ENCODE assay signal across 14 cellular contexts in genomic region chr19:53873451-53874383, GRCh38. TPM values are rescaled to one million over a fixed set of nuclear protein-coding genes. Genes with fewer than 3 reads are reported as not detected.
DNase-seq lines count a peak whose midpoint lies in the region; ATAC-seq, FAIRE-seq and TF ChIP-seq lines count a peak whose summit lies in the region.
"Had no signal": no experiment of that assay in that cellular context is flagged by ENCODE, and none has a peak within 500 bp of the region (broad histone marks: within the 10 kb centered on the region; RNA-seq: fewer than 3 reads in every experiment).

No MANE protein-coding gene starts in this region.

- no peak overlapping the region for H3K9ac ChIP-seq in Karpas-422 (ENCODE audit: low read length)

- ATAC-seq in effector memory CD8-positive, alpha-beta T cell (replicated peaks) = no peak
- no peak for ATAC-seq in stimulated activated effector memory CD8-positive, alpha-beta T cell treated with anti-CD3 and anti-CD28 coated beads, Interleukin-12 subunit alpha, Interleukin-12 subunit beta, amount 100 ng/mL, for 72 hours
- no peak for ATAC-seq in GM19328 (IDR thresholded peaks at IDR 0.05; ENCODE audit: unreplicated experiment)
- ATAC-seq: lower lobe of right lung had no signal

- no peaks in the 10 kb centered on the region for H3K79me2 ChIP-seq in Karpas-422 (ENCODE audit: low read length)

- no peaks in the 10 kb centered on the region for H3K4me1 ChIP-seq in Karpas-422 (ENCODE audit: low read length)

- no peaks in the 10 kb centered on the region for H3K9me3 Mint-ChIP-seq in activated T-cell treated with anti-CD3 and anti-CD28 coated beads, Interleukin-2, amount 50 U/mL, for 24 hours
- H3K9me3 Mint-ChIP-seq in effector memory CD8-positive, alpha-beta T cell = peaks cover 0 to 2% of the 10 kb centered on the region in 2 donors
- peaks cover 4% of the 10 kb centered on the region for H3K9me3 Mint-ChIP-seq in stimulated activated effector memory CD8-positive, alpha-beta T cell treated with anti-CD3 and anti-CD28 coated beads, Interleukin-12 subunit alpha, Interleukin-12 subunit beta, amount 100 ng/mL, for 72 hours

- peaks cover 38% of the 10 kb centered on the region for H3K36me3 Mint-ChIP-seq in activated T-cell treated with anti-CD3 and anti-CD28 coated beads, Interleukin-2, amount 50 U/mL, for 24 hours (ENCODE audit: low read depth)
- H3K36me3 Mint-ChIP-seq in effector memory CD8-positive, alpha-beta T cell (ENCODE audit: insufficient read depth) = peaks cover 99% of the 10 kb centered on the region
- H3K36me3 Mint-ChIP-seq in stimulated activated effector memory CD8-positive, alpha-beta T cell treated with anti-CD3 and anti-CD28 coated beads, Interleukin-12 subunit alpha, Interleukin-12 subunit beta, amount 100 ng/mL, for 72 hours = peaks cover 82% of the 10 kb centered on the region

- H3K9me3 ChIP-seq in Karpas-422 (ENCODE audit: low read length) = no peaks in the 10 kb centered on the region
- H3K9me3 ChIP-seq: lower lobe of right lung, upper lobe of left lung had no signal

- peaks cover 62% of the 10 kb centered on the region for H3K4me1 Mint-ChIP-seq in activated T-cell treated with anti-CD3 and anti-CD28 coated beads, Interleukin-2, amount 50 U/mL, for 24 hours (ENCODE audit: low read depth)
- H3K4me1 Mint-ChIP-seq in effector memory CD8-positive, alpha-beta T cell (ENCODE audit: low read depth in 2 of 2) = peaks cover 46 to 52% of the 10 kb centered on the region in 2 donors
- H3K4me1 Mint-ChIP-seq in stimulated activated effector memory CD8-positive, alpha-beta T cell treated with anti-CD3 and anti-CD28 coated beads, Interleukin-12 subunit alpha, Interleukin-12 subunit beta, amount 100 ng/mL, for 72 hours = peaks cover 55% of the 10 kb centered on the region

- H3K36me3 ChIP-seq in Karpas-422 (ENCODE audit: insufficient read depth, low read length) = no peaks in the 10 kb centered on the region

- no peaks in the 10 kb centered on the region for H3K9me2 ChIP-seq in Karpas-422 (replicated peaks; ENCODE audit: insufficient read depth, low read length)

- H3K4me3 Mint-ChIP-seq in activated T-cell treated with anti-CD3 and anti-CD28 coated beads, Interleukin-2, amount 50 U/mL, for 24 hours = no peak overlapping the region
- H3K4me3 Mint-ChIP-seq in effector memory CD8-positive, alpha-beta T cell = peak overlapping the region; percentile 53 to 74
- H3K4me3 Mint-ChIP-seq in stimulated activated effector memory CD8-positive, alpha-beta T cell treated with anti-CD3 and anti-CD28 coated beads, Interleukin-12 subunit alpha, Interleukin-12 subunit beta, amount 100 ng/mL, for 72 hours = peak overlapping the region; percentile 43

- FAIRE-seq in GM12892 (lab: Jason Lieb, UNC) = no peak

- no peak overlapping the region for H3K27ac ChIP-seq in Karpas-422 (ENCODE audit: low read length)
- H3K27ac ChIP-seq: lower lobe of right lung had no signal

- DNase-seq in activated T-cell treated with anti-CD3 and anti-CD28 coated beads, Interleukin-2, amount 50 U/mL, for 24 hours = no peak
- DNase-seq in activated T-cell treated with anti-CD3 and anti-CD28 coated beads, Interleukin-2, amount 50 U/mL, for 48 hours = no peak
- DNase-seq in Karpas-422 (peak; percentile 23), DMS53 (lab: John Stamatoyannopoulos, UW) (no peak), GM12892 (ENCODE audit: insufficient read length) (no peak)
- DNase-seq in effector memory CD8-positive, alpha-beta T cell = peak in 2 of 3 experiments; percentile 24 to 48
- no peak for DNase-seq in stimulated activated effector memory CD8-positive, alpha-beta T cell treated with anti-CD3 and anti-CD28 coated beads, Interleukin-12 subunit alpha, Interleukin-12 subunit beta, amount 100 ng/mL, for 72 hours (ENCODE audit: low spot score in 2 of 2)
- DNase-seq: amniotic stem cell, cortex of kidney, DND-41, lower lobe of right lung had no signal

- no peaks in the 10 kb centered on the region for H3K27me3 Mint-ChIP-seq in activated T-cell treated with anti-CD3 and anti-CD28 coated beads, Interleukin-2, amount 50 U/mL, for 24 hours
- H3K27me3 Mint-ChIP-seq in effector memory CD8-positive, alpha-beta T cell = no peaks in the 10 kb centered on the region

- no peak for TF ChIP-seq POLR2A in GM12892 (IDR thresholded peaks at IDR 0.05; ENCODE audit: low read depth, low read length)

- no peak overlapping the region for H2AFZ ChIP-seq in Karpas-422 (ENCODE audit: low read length)

- H3K27me3 ChIP-seq in Karpas-422 (ENCODE audit: low read length) = no peaks in the 10 kb centered on the region
- H3K27me3 ChIP-seq: upper lobe of left lung had no signal

- no peak overlapping the region for H3K4me2 ChIP-seq in Karpas-422 (ENCODE audit: low read depth, low read length, poor library complexity, severe bottlenecking)

- H3K27ac Mint-ChIP-seq in activated T-cell treated with anti-CD3 and anti-CD28 coated beads, Interleukin-2, amount 50 U/mL, for 24 hours = peak overlapping the region; percentile 83
- H3K27ac Mint-ChIP-seq in effector memory CD8-positive, alpha-beta T cell = peak overlapping the region; percentile 93 to 100
- peak overlapping the region; percentile 81 for H3K27ac Mint-ChIP-seq in stimulated activated effector memory CD8-positive, alpha-beta T cell treated with anti-CD3 and anti-CD28 coated beads, Interleukin-12 subunit alpha, Interleukin-12 subunit beta, amount 100 ng/mL, for 72 hours

- H3K4me3 ChIP-seq in Karpas-422 (ENCODE audit: low read length) = no peak overlapping the region
- H3K4me3 ChIP-seq: lower lobe of right lung, upper lobe of left lung had no signal

- H4K20me1 ChIP-seq in Karpas-422 (ENCODE audit: insufficient read depth, low read depth, low read length) = no peaks in the 10 kb centered on the region

RNA-seq across cellular contexts. Expression of gene MYADM, which starts 6.0 kb away (rescaled TPM):
- not detected in 2 replicates for total RNA-seq in Karpas-422 (2014; rRNA removed; shearing (Covaris generic); ENCODE audit: low replicate concordance)
- polyA plus RNA-seq in GM12892 (2012; ENCODE audit: missing spikeins) = 2.1 TPM

RNA-seq across cellular contexts. Expression of gene PRKCG, which starts 8.3 kb away (rescaled TPM):
- total RNA-seq in Karpas-422 (2014; rRNA removed; shearing (Covaris generic); ENCODE audit: low replicate concordance) = not detected in 2 replicates
- polyA plus RNA-seq in GM12892 (2012; ENCODE audit: missing spikeins) = not detected
- total RNA-seq: lower lobe of right lung, SK-MEL-5 had no signal

RNA-seq across cellular contexts. Expression of gene CACNG7, which starts 35.4 kb away (rescaled TPM):
- total RNA-seq in Karpas-422 (2014; rRNA removed; shearing (Covaris generic); ENCODE audit: low replicate concordance) = not detected in 2 replicates
- polyA plus RNA-seq in GM12892 (2012; ENCODE audit: missing spikeins) = not detected
- total RNA-seq: lower lobe of right lung, SK-MEL-5, upper lobe of left lung had no signal

RNA-seq across cellular contexts. Expression of gene NLRP12, which starts 49.6 kb away (rescaled TPM):
- total RNA-seq in Karpas-422 (2014; rRNA removed; shearing (Covaris generic); ENCODE audit: low replicate concordance) = not detected in 2 replicates
- polyA plus RNA-seq in GM12892 (2012; ENCODE audit: missing spikeins) = not detected
- total RNA-seq: SK-MEL-5 had no signal

Comparison
In these comparisons a context has a peak if more than half of its experiments do, and no peak if none do; other contexts are left out.
1. DNase-seq: peak in Karpas-422 (single experiment) and effector memory CD8-positive, alpha-beta T cell (2 of 3); none in activated T-cell treated with anti-CD3 and anti-CD28 coated beads, Interleukin-2, amount 50 U/mL, for 24 hours (single experiment), activated T-cell treated with anti-CD3 and anti-CD28 coated beads, Interleukin-2, amount 50 U/mL, for 48 hours (0 of 2), stimulated activated effector memory CD8-positive, alpha-beta T cell treated with anti-CD3 and anti-CD28 coated beads, Interleukin-12 subunit alpha, Interleukin-12 subunit beta, amount 100 ng/mL, for 72 hours (0 of 2), DMS53 (single experiment) and GM12892 (single experiment).
2. Peak in every context shown above with its lines, with median percentiles within 50 percentile points of each other: H3K27ac Mint-ChIP-seq.